25 cellular contexts compared by ENCODE assay signal in the genomic region with DNA sequence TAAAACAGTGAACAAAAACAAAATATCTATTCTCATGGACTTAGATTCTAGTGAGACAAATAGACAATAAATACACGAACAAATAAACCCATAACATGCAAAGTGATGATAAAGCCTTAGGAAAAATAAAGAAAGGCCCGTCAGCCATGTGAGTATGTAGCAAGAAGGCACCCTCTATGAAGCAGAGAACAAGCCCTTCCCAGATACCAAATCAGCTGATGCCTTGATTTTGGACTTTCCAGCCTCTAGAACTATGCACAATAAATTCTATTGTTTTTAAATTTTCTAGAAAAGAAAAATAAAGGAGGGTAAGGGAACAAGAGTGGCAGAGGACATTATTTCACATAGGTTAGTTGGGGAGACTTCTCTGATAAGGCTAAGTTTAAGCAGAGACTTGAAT.
"Had no signal": no experiment of that assay in that cellular context is flagged by ENCODE, and none has a peak within 500 bp of the region (broad histone marks: within the 10 kb centered on the region; RNA-seq: fewer than 3 reads in every experiment).

No MANE protein-coding gene starts in this region.

- H3K27ac Mint-ChIP-seq: mesothelial cell of epicardium; naive B cell; natural killer cell; progenitor cell of endocrine pancreas; stimulated activated effector memory CD8-positive, alpha-beta T cell treated with anti-CD3 and anti-CD28 coated beads, Interleukin-12 subunit alpha, Interleukin-12 subunit beta, amount 100 ng/mL, for 72 hours; stimulated activated naive CD8-positive, alpha-beta T cell treated with anti-CD3 and anti-CD28 coated beads, Interleukin-15, Interleukin-2, amounts not matched to agents 100 ng/mL and 50 ng/mL, for 24 hours had no signal

- H3K27me3 Mint-ChIP-seq: stimulated activated naive CD8-positive, alpha-beta T cell treated with anti-CD3 and anti-CD28 coated beads, Interleukin-15, Interleukin-2, amounts not matched to agents 100 ng/mL and 50 ng/mL, for 24 hours had no signal

- H3K79me2 ChIP-seq: hepatocyte had no signal

- H3K9me3 Mint-ChIP-seq: naive B cell; natural killer cell; stimulated activated effector memory CD8-positive, alpha-beta T cell treated with anti-CD3 and anti-CD28 coated beads, Interleukin-12 subunit alpha, Interleukin-12 subunit beta, amount 100 ng/mL, for 72 hours; stimulated activated naive CD8-positive, alpha-beta T cell treated with anti-CD3 and anti-CD28 coated beads, Interleukin-15, Interleukin-2, amounts not matched to agents 100 ng/mL and 50 ng/mL, for 24 hours had no signal

- H3K36me3 Mint-ChIP-seq: mesothelial cell of epicardium; naive B cell; natural killer cell; stimulated activated effector memory CD8-positive, alpha-beta T cell treated with anti-CD3 and anti-CD28 coated beads, Interleukin-12 subunit alpha, Interleukin-12 subunit beta, amount 100 ng/mL, for 72 hours had no signal

- H2AFZ ChIP-seq: hepatocyte had no signal

- H3K4me2 ChIP-seq: hepatocyte had no signal

- H3K27me3 ChIP-seq: hepatocyte, ovary, right atrium auricular region, suprapubic skin, tibial artery, upper lobe of right lung had no signal

- H3K36me3 ChIP-seq: left ventricle myocardium inferior, ovary, right atrium auricular region, suprapubic skin, thoracic aorta, tibial artery, upper lobe of right lung had no signal

- H3K9me3 ChIP-seq: left ventricle myocardium inferior, ovary, right atrium auricular region, suprapubic skin, thoracic aorta, tibial artery, upper lobe of right lung had no signal

- H3K27ac ChIP-seq: hepatocyte, left ventricle myocardium inferior, ovary, right atrium auricular region, skin epidermis, suprapubic skin, thoracic aorta, tibial artery, upper lobe of right lung had no signal

- DNase-seq: islet precursor cell; left ventricle myocardium inferior; mesendoderm; naive B cell; natural killer cell; ovary; stimulated activated CD4-positive, alpha-beta T cell treated with anti-CD3 and anti-CD28 coated beads, Interleukin-12 subunit alpha, Interleukin-12 subunit beta, amount 100 ng/mL, for 4 hours; stimulated activated CD4-positive, alpha-beta T cell treated with anti-CD3 and anti-CD28 coated beads, Interleukin-15, amount 100 ng/mL, for 24 hours; stimulated activated CD4-positive, alpha-beta T cell treated with anti-CD3 and anti-CD28 coated beads, Interleukin-2, amount 100 ng/mL, for 24 hours; stimulated activated CD4-positive, alpha-beta T cell treated with anti-CD3 and anti-CD28 coated beads, Interleukin-4, amount 100 ng/mL, for 24 hours; stimulated activated naive CD4-positive, alpha-beta T cell; tibial artery; trophoblast cell; upper lobe of right lung had no signal

- H3K4me3 ChIP-seq: hepatocyte, left ventricle myocardium inferior, lung, ovary, right atrium auricular region, skin epidermis, suprapubic skin, thoracic aorta, tibial artery, upper lobe of right lung had no signal

- ATAC-seq: natural killer cell; sciatic nerve; stimulated activated effector memory CD8-positive, alpha-beta T cell treated with anti-CD3 and anti-CD28 coated beads, Interleukin-12 subunit alpha, Interleukin-12 subunit beta, amount 100 ng/mL, for 72 hours; upper lobe of right lung had no signal

- H3K4me3 Mint-ChIP-seq: mesothelial cell of epicardium; natural killer cell; stimulated activated effector memory CD8-positive, alpha-beta T cell treated with anti-CD3 and anti-CD28 coated beads, Interleukin-12 subunit alpha, Interleukin-12 subunit beta, amount 100 ng/mL, for 72 hours; stimulated activated naive CD8-positive, alpha-beta T cell treated with anti-CD3 and anti-CD28 coated beads, Interleukin-15, Interleukin-2, amounts not matched to agents 100 ng/mL and 50 ng/mL, for 24 hours had no signal
